18 cellular contexts compared by ENCODE assay signal in genomic region chr16:69241911-69242310, GRCh38.
"Had no signal": no experiment of that assay in that cellular context is flagged by ENCODE, and none has a peak within 500 bp of the region (broad histone marks: within the 10 kb centered on the region; RNA-seq: fewer than 3 reads in every experiment).

No MANE protein-coding gene starts in this region.

- H3K4me3 ChIP-seq: esophagus muscularis mucosa, gastrocnemius medialis, left ventricle myocardium inferior, sigmoid colon, smooth muscle cell, upper lobe of left lung had no signal

- DNase-seq: activated T-cell treated with anti-CD3 and anti-CD28 coated beads, Interleukin-2, amount 50 U/mL, for 1 hour; aorta; brain microvascular endothelial cell; caudate nucleus; effector memory CD8-positive, alpha-beta T cell; gastrocnemius medialis; hippocampal formation; left ventricle myocardium inferior; naive thymus-derived CD8-positive, alpha-beta T cell; retina; sigmoid colon; stimulated activated CD4-positive, alpha-beta T cell treated with anti-CD3 and anti-CD28 coated beads, Interleukin-15, amount 100 ng/mL, for 24 hours; stimulated activated CD8-positive, alpha-beta memory T cell treated with anti-CD3 and anti-CD28 coated beads, Interleukin-4, amount 100 ng/mL, for 48 hours; stimulated activated naive B cell treated with anti-CD40 and anti-IgM and Interleukin-4, amounts not matched to agents 10 μg/mL and 1 μg/mL and 100 μg/mL, for 72 hours; T-helper 9 cell; upper lobe of left lung had no signal

- H3K27me3 ChIP-seq: brain microvascular endothelial cell, esophagus muscularis mucosa, gastrocnemius medialis, sigmoid colon, upper lobe of left lung had no signal

- H3K36me3 ChIP-seq: gastrocnemius medialis had no signal
